ENCODE assay signal across 8 cellular contexts in the genomic region with DNA sequence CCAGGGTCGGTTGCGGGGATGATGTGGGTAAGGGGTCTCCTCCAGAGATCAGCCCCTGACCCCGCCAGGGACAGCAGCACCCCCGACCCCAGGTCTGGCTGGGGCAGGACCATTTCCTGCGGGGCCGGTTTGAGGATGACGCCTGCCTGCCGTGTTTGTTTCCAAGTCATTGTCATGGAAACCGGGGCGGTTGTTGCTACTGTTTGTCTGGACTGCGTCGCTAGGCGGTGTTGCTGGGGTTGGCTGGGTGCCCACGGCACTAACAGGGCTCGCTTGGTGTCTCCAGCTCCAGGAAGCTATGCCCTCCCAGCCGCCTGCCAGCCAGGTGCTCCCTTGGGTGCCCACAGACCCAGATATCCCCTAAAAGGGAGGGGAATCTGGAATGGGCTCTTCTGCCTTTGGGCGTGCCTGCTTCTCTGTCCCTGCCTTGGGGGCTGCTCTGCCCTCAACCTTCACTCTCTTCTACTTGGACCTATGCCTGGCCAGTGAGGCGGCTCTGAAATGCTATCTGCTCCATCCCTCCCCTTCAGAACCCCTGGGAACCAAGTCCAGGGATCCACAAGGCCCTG. TPM values are rescaled to one million over a fixed set of nuclear protein-coding genes. Genes with fewer than 3 reads are reported as not detected.
A peak's percentile ranks its signal among the peaks of the same experiment; 100 is the strongest.
DNase-seq lines count a peak whose midpoint lies in the region; ATAC-seq and TF ChIP-seq lines count a peak whose summit lies in the region.

No MANE protein-coding gene starts in this region.

- H2BK15ac ChIP-seq in H9 (ENCODE audit: low read depth, low read length), result no peak overlapping the region

- WGBS in H9 (ENCODE audit: extremely low coverage, insufficient read length, low lambda C conversion rate), result no CpG with 5 or more reads among the region's 18 CpGs
- 0% methylated on average over 1 of the region's 18 CpGs for WGBS in SK-N-SH (ENCODE audit: low lambda C conversion rate)
- WGBS in ovary, 3 donors, result 1 to 2% (median 1%) methylated on average over 18 of the region's 18 CpGs
- WGBS in testis, 2 donors, result 26 to 29% methylated on average over 4 to 18 of the region's 18 CpGs

- H4K91ac ChIP-seq in H9 (ENCODE audit: insufficient read length, low read depth, low read length), result peak overlapping the region; percentile 86

- peak overlapping the region; percentile 59 for H2BK12ac ChIP-seq in H9 (ENCODE audit: insufficient read length, low read depth, low read length)

- no peak overlapping the region for H3K56ac ChIP-seq in H9 (ENCODE audit: insufficient read length, low read depth, low read length)

- H2AK5ac ChIP-seq in H9 (ENCODE audit: insufficient read length, low read length), result no peak overlapping the region

- H3K4ac ChIP-seq in H9 (ENCODE audit: low read depth, low read length), result peak overlapping the region; percentile 93

- H2BK120ac ChIP-seq in H9 (ENCODE audit: low read depth, low read length, poor library complexity, severe bottlenecking), result peak overlapping the region; percentile 84

- peak overlapping the region; percentile 47 for H4K5ac ChIP-seq in H9 (ENCODE audit: insufficient read length, low read depth, low read length)

- H3K36me3 ChIP-seq in SK-N-SH (replicated peaks in 1 of 2; ENCODE audit: control insufficient read depth in 1 of 2, insufficient read depth in 2 of 2, low read length in 1 of 2) (peaks cover 0 to 2% of the 10 kb centered on the region in 2 experiments), ovary (no peaks in the 10 kb centered on the region), testis (ENCODE audit: low read depth, missing control alignments) (no peaks in the 10 kb centered on the region)

- peak overlapping the region in 2 of 3 experiments; percentile 73 to 98; a peak in 3 of 7 replicates for H3K27ac Mint-ChIP-seq in H9
- peak overlapping the region; percentile 97 to 99 for H3K27ac Mint-ChIP-seq in activated naive CD4-positive, alpha-beta T cell treated with anti-CD3 and anti-CD28 coated beads, Interleukin-2, amount 50 U/mL, for 72 hours

- H2BK20ac ChIP-seq in H9 (ENCODE audit: low read depth, low read length, poor library complexity, severe bottlenecking), result no peak overlapping the region

- peaks cover 27% of the 10 kb centered on the region for H3F3A ChIP-seq in SK-N-SH (replicated peaks; ENCODE audit: insufficient read depth)

- no peaks in the 10 kb centered on the region for H3K79me2 ChIP-seq in H9 (ENCODE audit: insufficient read depth, low read length)
- peaks cover 10% of the 10 kb centered on the region for H3K79me2 ChIP-seq in SK-N-SH (ENCODE audit: insufficient read depth)

- peaks cover 5% of the 10 kb centered on the region for H3K23me2 ChIP-seq in H9 (ENCODE audit: insufficient read length, low read depth, low read length, poor library complexity, severe bottlenecking)

- H3K9me2 ChIP-seq in SK-N-SH, result no peaks in the 10 kb centered on the region

- TF ChIP-seq EP300 in SK-N-SH (IDR thresholded peaks at IDR 0.05; ENCODE audit: borderline replicate concordance in 1 of 2, low read depth in 1 of 2, low read length in 1 of 2) (peak in 1 of 2 experiments; percentile 53; a peak in 2 of 4 replicates), ovary (IDR thresholded peaks at IDR 0.05) (peak; percentile 34)

- H3K4me3 Mint-ChIP-seq in H9, result peak overlapping the region; percentile 44 to 71

- H3K9ac ChIP-seq in H9 (ENCODE audit: extremely low read depth, insufficient read length, low read length) (no peak overlapping the region), SK-N-SH (peak overlapping the region; percentile 92)

- H3K4me1 ChIP-seq in H9 (ENCODE audit: insufficient read depth, low read length) (no peaks in the 10 kb centered on the region), SK-N-SH (ENCODE audit: control insufficient read depth in 1 of 2, insufficient read depth in 2 of 2, low read depth in 1 of 2, low read length in 1 of 2) (peaks cover 36 to 76% of the 10 kb centered on the region in 2 experiments; a peak in 3 of 4 replicates), ovary (ENCODE audit: insufficient read depth) (peaks cover 15% of the 10 kb centered on the region), testis (peaks cover 40% of the 10 kb centered on the region)

- H2AFZ ChIP-seq in H9 (ENCODE audit: low read length) (no peak overlapping the region), SK-N-SH (ENCODE audit: low read depth) (no peak overlapping the region)

- H3K27ac ChIP-seq in H9 (ENCODE audit: insufficient read length, low read depth, low read length) (no peak overlapping the region), SK-N-SH (ENCODE audit: low read depth in 2 of 2, low read length in 1 of 2) (peak overlapping the region; percentile 98 to 100), ovary (peak overlapping the region in 1 of 2 donors; percentile 54), testis (peak overlapping the region in 1 of 2 donors; percentile 68)

- H3K23ac ChIP-seq in H9 (ENCODE audit: insufficient read length, low read depth, low read length), result no peak overlapping the region

- TF ChIP-seq RAD21 in SK-N-SH (IDR thresholded peaks at IDR 0.05; ENCODE audit: low read length), result peak; percentile 25; the same call in 1 of the 2 replicates

- no peaks in the 10 kb centered on the region for H3K9me3 ChIP-seq in H9 (ENCODE audit: control insufficient read depth, low read depth, low read length)
- no peaks in the 10 kb centered on the region for H3K9me3 ChIP-seq in SK-N-SH
- H3K9me3 ChIP-seq in ovary, result no peaks in the 10 kb centered on the region
- no peaks in the 10 kb centered on the region for H3K9me3 ChIP-seq in testis

- no peak overlapping the region for H4K8ac ChIP-seq in H9 (replicated peaks; ENCODE audit: insufficient read length, low read depth, low read length)

- H3K4me1 Mint-ChIP-seq in H9, result peaks cover 11 to 33% of the 10 kb centered on the region in 2 experiments

- no peaks in the 10 kb centered on the region for H3K79me1 ChIP-seq in H9 (ENCODE audit: insufficient read depth, low read depth, low read length, poor library complexity, severe bottlenecking)

- POLR2A ChIA-PET in SK-N-SH (lab: Yijun Ruan, JAX), result interaction anchor here (1.0 to 2.3 kb wide), 3 partner anchors 8 to 30 kb away, joined by 3 to 14 read pairs (median 5); no protein-coding TSS in a partner anchor

- H4K20me1 ChIP-seq in H9 (ENCODE audit: control insufficient read depth, insufficient read depth, insufficient read length), result no peaks in the 10 kb centered on the region
- peaks cover 4% of the 10 kb centered on the region; the same call in 1 of the 2 replicates for H4K20me1 ChIP-seq in SK-N-SH (ENCODE audit: insufficient read depth)

- H3K14ac ChIP-seq in H9 (ENCODE audit: insufficient read depth, low read length), result peak overlapping the region; percentile 96

- peak overlapping the region; percentile 71 for H3T11ph ChIP-seq in H9 (ENCODE audit: low read length)

- no peaks in the 10 kb centered on the region for H3K36me3 Mint-ChIP-seq in H9 (ENCODE audit: insufficient read depth in 1 of 3, low read depth in 3 of 3)
- H3K36me3 Mint-ChIP-seq in activated naive CD4-positive, alpha-beta T cell treated with anti-CD3 and anti-CD28 coated beads, Interleukin-2, amount 50 U/mL, for 72 hours, result peaks cover 0 to 5% of the 10 kb centered on the region in 2 donors

- peaks cover 0 to 3% of the 10 kb centered on the region in 2 experiments; a peak in 1 of 5 replicates for H3K9me3 Mint-ChIP-seq in H9
- no peaks in the 10 kb centered on the region for H3K9me3 Mint-ChIP-seq in activated naive CD4-positive, alpha-beta T cell treated with anti-CD3 and anti-CD28 coated beads, Interleukin-2, amount 50 U/mL, for 72 hours

- intact Hi-C loops in ovary (cut with DNase I) (no loop called here), testis (cut with DNase I; ENCODE audit: low total_unique reads) (no loop called here)

- TF ChIP-seq POLR2A in NB4 (IDR thresholded peaks at IDR 0.05; ENCODE audit: extremely low read depth, insufficient read length), result no peak
- no peak for TF ChIP-seq POLR2A in ovary (IDR thresholded peaks at IDR 0.05)
- no peak for TF ChIP-seq POLR2A in testis (IDR thresholded peaks at IDR 0.05)

- no peak overlapping the region for H3K4me3 ChIP-seq in NB4 (ENCODE audit: low read depth, low read length)
- H3K4me3 ChIP-seq in SK-N-SH (ENCODE audit: low read depth in 2 of 2, low read length in 1 of 2), result peak overlapping the region in 1 of 2 experiments; percentile 30; a peak in 2 of 4 replicates
- peak overlapping the region; percentile 38 for H3K4me3 ChIP-seq in ovary
- peak overlapping the region in 1 of 2 donors; percentile 6 for H3K4me3 ChIP-seq in testis

- ATAC-seq in activated naive CD4-positive, alpha-beta T cell treated with anti-CD3 and anti-CD28 coated beads, Interleukin-2, amount 50 U/mL, for 72 hours, result peak; percentile 64 to 80

- CTCF ChIA-PET in SK-N-SH (lab: Yijun Ruan, JAX), result interaction anchor here (0.6 to 7.2 kb wide), 20 partner anchors 8 to 318 kb away, joined by 3 to 137 read pairs (median 9); partner anchors contain the start of genes TEDC1 and TMEM121

- peaks cover 87% of the 10 kb centered on the region for H3K27me3 Mint-ChIP-seq in H9 (ENCODE audit: low read depth)

- no peak overlapping the region for H2BK5ac ChIP-seq in H9 (ENCODE audit: insufficient read length, low read length)

- peak overlapping the region; percentile 91 for H3K18ac ChIP-seq in H9 (ENCODE audit: insufficient read length, low read depth, low read length)

- H3K27me3 ChIP-seq in H9 (ENCODE audit: insufficient read depth, low read length) (peaks cover 35% of the 10 kb centered on the region), SK-N-SH (ENCODE audit: insufficient read depth) (no peaks in the 10 kb centered on the region), ovary (no peaks in the 10 kb centered on the region), testis (peaks cover 3% of the 10 kb centered on the region)

- DNase-seq in DMS114 treated with DMSO at 0.1 percent for 48 hours (lab: John Stamatoyannopoulos, UW; ENCODE audit: unreplicated experiment), result peak; percentile 58
- DNase-seq in H9, result peak; percentile 92
- peak; percentile 83 for DNase-seq in NB4 (ENCODE audit: low read depth)
- peak; percentile 90 for DNase-seq in SK-N-SH
- peak; percentile 88 to 92 for DNase-seq in activated naive CD4-positive, alpha-beta T cell treated with anti-CD3 and anti-CD28 coated beads, Interleukin-2, amount 50 U/mL, for 72 hours (ENCODE audit: low spot score in 2 of 2)
- DNase-seq in glomerular visceral epithelial cell (ENCODE audit: extremely low spot score), result peak; percentile 100
- peak; percentile 79 to 95 (median 90) for DNase-seq in ovary
- peak; percentile 94 for DNase-seq in testis

- H3K4me2 ChIP-seq in H9 (ENCODE audit: insufficient read depth, insufficient read length, low read length) (no peak overlapping the region), SK-N-SH (peak overlapping the region; percentile 82)

- TF ChIP-seq CTCF in H9 (conservative IDR thresholded peaks at IDR 0.05) (peak; percentile 33; the same call in 2 of the 3 replicates), NB4 (IDR thresholded peaks at IDR 0.05; ENCODE audit: low read depth, low read length) (no peak), SK-N-SH (IDR thresholded peaks at IDR 0.05) (no peak), ovary (IDR thresholded peaks at IDR 0.05) (peak in 1 of 3 donors; percentile 22), testis (IDR thresholded peaks at IDR 0.05) (peak in 1 of 3 experiments; percentile 15)

RNA-seq across cellular contexts. Expression of gene CRIP1, which starts 4.7 kb away (rescaled TPM):
- total RNA-seq in H9 (2021) (6.9 and 8.8 TPM in 2 replicates), ovary (10 to 100 TPM in 5 of 7 donors, 1 to 10 TPM in 2; 3.2 to 72.8 (median 26.4) TPM), testis (1 to 10 TPM; 3.0 to 4.4 TPM)
- polyA plus RNA-seq in SK-N-SH (2012; rRNA removed) (0.68 and 0.72 TPM in 2 replicates), ovary (100 to 1,000 TPM in 1 of 2 donors, 1 to 10 TPM in 1; 7.2 to 116 TPM), testis (ENCODE audit: insufficient read depth, low read depth, low replicate concordance) (154 TPM)
- 0.09 TPM in 1 of 2 replicates, not detected in the other for polyA plus RNA-seq in SK-N-SH (2012; cell fraction: cytosol; rRNA removed)
- 9.8 and 16.8 TPM in 2 replicates for polyA plus RNA-seq in SK-N-SH (2012; cell fraction: nucleus; rRNA removed)
- 100 to 1,000 TPM; 200 to 214 TPM for total RNA-seq in activated naive CD4-positive, alpha-beta T cell treated with anti-CD3 and anti-CD28 coated beads, Interleukin-2, amount 50 U/mL, for 72 hours

RNA-seq across cellular contexts. Expression of gene CRIP2, which starts 7.3 kb away (rescaled TPM):
- total RNA-seq in H9 (2021) (5.7 and 7.2 TPM in 2 replicates), ovary (100 to 1,000 TPM in 1 of 7 donors, 10 to 100 TPM in 6; 21.3 to 242 (median 47.8) TPM), testis (100 to 1,000 TPM; 114 to 159 TPM)
- polyA plus RNA-seq in SK-N-SH (2012; rRNA removed) (219 and 335 TPM in 2 replicates), ovary (10 to 100 TPM in 1 of 2 donors, under 1 TPM in 1; 0.35 to 95.1 TPM), testis (ENCODE audit: insufficient read depth, low read depth, low replicate concordance) (121 TPM)
- 154 and 228 TPM in 2 replicates for polyA plus RNA-seq in SK-N-SH (2012; cell fraction: cytosol; rRNA removed)
- 326 and 608 TPM in 2 replicates for polyA plus RNA-seq in SK-N-SH (2012; cell fraction: nucleus; rRNA removed)
- total RNA-seq in activated naive CD4-positive, alpha-beta T cell treated with anti-CD3 and anti-CD28 coated beads, Interleukin-2, amount 50 U/mL, for 72 hours, result under 1 TPM; 0.27 to 0.34 TPM

RNA-seq across cellular contexts. Expression of gene TEDC1, which starts 9.1 kb away (rescaled TPM):
- total RNA-seq in H9 (2021) (26.2 TPM in 2 replicates), ovary (1 to 10 TPM; 2.6 to 8.2 (median 3.8) TPM), testis (10 to 100 TPM; 16.4 to 16.7 TPM)
- polyA plus RNA-seq in SK-N-SH (2012; rRNA removed) (10.9 and 13.4 TPM in 2 replicates), ovary (1 to 10 TPM in 1 of 2 donors, not detected in 1; 5.3 TPM), testis (ENCODE audit: insufficient read depth, low read depth, low replicate concordance) (8.8 TPM)
- polyA plus RNA-seq in SK-N-SH (2012; cell fraction: cytosol; rRNA removed), result 4.4 and 7.2 TPM in 2 replicates
- polyA plus RNA-seq in SK-N-SH (2012; cell fraction: nucleus; rRNA removed), result 33.0 and 74.2 TPM in 2 replicates
- 10 to 100 TPM; 32.6 to 34.1 TPM for total RNA-seq in activated naive CD4-positive, alpha-beta T cell treated with anti-CD3 and anti-CD28 coated beads, Interleukin-2, amount 50 U/mL, for 72 hours

RNA-seq across cellular contexts. Expression of gene TMEM121, which starts 44.4 kb away (rescaled TPM):
- total RNA-seq in H9 (2021), result 1.0 and 2.6 TPM in 2 replicates
- 7.2 and 9.1 TPM in 2 replicates for polyA plus RNA-seq in SK-N-SH (2012; rRNA removed)
- polyA plus RNA-seq in SK-N-SH (2012; cell fraction: cytosol; rRNA removed), result 2.1 and 5.7 TPM in 2 replicates
- 5.1 and 5.9 TPM in 2 replicates for polyA plus RNA-seq in SK-N-SH (2012; cell fraction: nucleus; rRNA removed)
- 10 to 100 TPM in 1 of 2 donors, 1 to 10 TPM in 1; 2.2 to 10.2 TPM for total RNA-seq in activated naive CD4-positive, alpha-beta T cell treated with anti-CD3 and anti-CD28 coated beads, Interleukin-2, amount 50 U/mL, for 72 hours
- 1 to 10 TPM; 3.3 to 9.0 (median 4.4) TPM for total RNA-seq in ovary
- 1 to 10 TPM in 1 of 2 donors, not detected in 1; 3.8 TPM for polyA plus RNA-seq in ovary
- total RNA-seq in testis, result 1 to 10 TPM; 3.7 to 4.8 TPM
- 1.4 TPM for polyA plus RNA-seq in testis (ENCODE audit: insufficient read depth, low read depth, low replicate concordance)
